Comparison of ENCODE assay signal across 13 cellular contexts in genomic region chr2:191178806-191179514, GRCh38. TPM values are rescaled to one million over a fixed set of nuclear protein-coding genes. Genes with fewer than 3 reads are reported as not detected.
DNase-seq lines count a peak whose midpoint lies in the region; ATAC-seq and TF ChIP-seq lines count a peak whose summit lies in the region.
"Had no signal": no experiment of that assay in that cellular context is flagged by ENCODE, and none has a peak within 500 bp of the region (broad histone marks: within the 10 kb centered on the region; RNA-seq: fewer than 3 reads in every experiment).

No MANE protein-coding gene starts in this region.

- no peaks in the 10 kb centered on the region for H3K27me3 ChIP-seq in lower lobe of right lung (ENCODE audit: low read depth)

- H3K36me3 ChIP-seq in lower lobe of right lung = no peaks in the 10 kb centered on the region

- no peaks in the 10 kb centered on the region for H3K9me3 ChIP-seq in lower lobe of right lung

- H3K27ac ChIP-seq in lower lobe of right lung = no peak overlapping the region

- no peak for TF ChIP-seq CTCF in lower lobe of right lung (IDR thresholded peaks at IDR 0.05)

- H3K4me1 ChIP-seq in lower lobe of right lung = peaks cover 7% of the 10 kb centered on the region

- intact Hi-C loops in Right ventricle myocardium inferior (cut with DNase I) = no loop called here
- intact Hi-C loops in cardiac septum (cut with DNase I) = no loop called here
- intact Hi-C loops in lower lobe of right lung (cut with DNase I) = no loop called here

- H3K4me3 ChIP-seq in lower lobe of right lung = no peak overlapping the region

- peak; percentile 96 for ATAC-seq in Right ventricle myocardium inferior
- ATAC-seq in lower lobe of right lung = peak; percentile 30 to 31
- ATAC-seq in HG03520 (IDR thresholded peaks at IDR 0.05; ENCODE audit: unreplicated experiment) = no peak

- DNase-seq in Right ventricle myocardium inferior (ENCODE audit: missing footprints) = peak; percentile 74
- no peak for DNase-seq in cardiac septum (ENCODE audit: low spot score)
- DNase-seq in fibroblast of gingiva (ENCODE audit: low read depth) = peak; percentile 99
- no peak for DNase-seq in lower lobe of right lung
- no peak for DNase-seq in mesenteric fat pad (ENCODE audit: low spot score)
- no peak for DNase-seq in activated CD4-positive, alpha-beta T cell treated with anti-CD3 and anti-CD28 coated beads, Interleukin-2, amount 50 U/mL, for 48 hours
- DNase-seq in NCI-H748 (lab: John Stamatoyannopoulos, UW; ENCODE audit: unreplicated experiment) = no peak
- DNase-seq: activated CD4-positive, alpha-beta T cell treated with anti-CD3 and anti-CD28 coated beads for 48 hours; activated naive CD4-positive, alpha-beta T cell treated with anti-CD3 and anti-CD28 coated beads for 36 hours; cortex of kidney; NCI-H1092 treated with DMSO at 0.1 percent for 48 hours; NCI-H524 treated with DMSO at 0.1 percent for 48 hours had no signal

RNA-seq across cellular contexts. Expression of gene STAT4, which starts 28.2 kb away (rescaled TPM):
- total RNA-seq in Right ventricle myocardium inferior = 0.76 TPM
- 37.8 TPM for total RNA-seq in cardiac septum
- total RNA-seq in lower lobe of right lung = 5.8 TPM
- total RNA-seq in mesenteric fat pad = 4.1 TPM

Comparison
In these comparisons a context has a peak if more than half of its experiments do, and no peak if none do; other contexts are left out.
1. DNase-seq: peak in Right ventricle myocardium inferior (single experiment) and fibroblast of gingiva (single experiment); none in cardiac septum (single experiment), lower lobe of right lung (single experiment), mesenteric fat pad (single experiment), activated CD4-positive, alpha-beta T cell treated with anti-CD3 and anti-CD28 coated beads, Interleukin-2, amount 50 U/mL, for 48 hours (0 of 2) and NCI-H748 (single experiment).